In genomic region chr7:114554781-114555537, GRCh38 we compare ENCODE assay signal across 10 cellular contexts.
DNase-seq lines count a peak whose midpoint lies in the region; ATAC-seq and TF ChIP-seq lines count a peak whose summit lies in the region.
"Had no signal": no experiment of that assay in that cellular context is flagged by ENCODE, and none has a peak within 500 bp of the region (broad histone marks: within the 10 kb centered on the region; RNA-seq: fewer than 3 reads in every experiment).

No MANE protein-coding gene starts in this region.

- H3K4me3 ChIP-seq in psoas muscle, result peak overlapping the region; percentile 13
- no peak overlapping the region for H3K4me3 ChIP-seq in esophagus muscularis mucosa

- no peak for TF ChIP-seq EP300 in esophagus muscularis mucosa (IDR thresholded peaks at IDR 0.05)

- H3K36me3 ChIP-seq in psoas muscle (ENCODE audit: insufficient read depth in 1 of 2, low read depth in 1 of 2), result no peaks in the 10 kb centered on the region
- H3K36me3 ChIP-seq in esophagus muscularis mucosa, result no peaks in the 10 kb centered on the region

- H3K4me1 ChIP-seq in psoas muscle, result peaks cover 11% of the 10 kb centered on the region
- H3K4me1 ChIP-seq in esophagus muscularis mucosa, result peaks cover 0 to 5% (median 2%) of the 10 kb centered on the region in 4 donors

- intact Hi-C loops in psoas muscle (cut with DNase I), result loop anchor here in 1 of 2 donors (10.0 kb wide), 1 partner anchor 470 kb away; no protein-coding TSS in a partner anchor
- intact Hi-C loops in esophagus muscularis mucosa (cut with DNase I), result loop anchor here (10.0 kb wide), 1 partner anchor 360 kb away; no protein-coding TSS in a partner anchor

- ATAC-seq in HG02884 (IDR thresholded peaks at IDR 0.05; ENCODE audit: unreplicated experiment) (peak; percentile 93), psoas muscle (peak; percentile 95 to 99 (median 98))

- H3K27ac ChIP-seq in psoas muscle (peak overlapping the region; percentile 67), esophagus muscularis mucosa (replicated peaks in 1 of 4) (no peak overlapping the region)
- H3K27ac ChIP-seq: 22Rv1 had no signal

- H3K9me3 ChIP-seq in psoas muscle (no peaks in the 10 kb centered on the region), esophagus muscularis mucosa (no peaks in the 10 kb centered on the region)

- H3K27me3 ChIP-seq in psoas muscle (ENCODE audit: insufficient read depth in 3 of 3, low read length in 2 of 3), result no peaks in the 10 kb centered on the region
- no peaks in the 10 kb centered on the region for H3K27me3 ChIP-seq in esophagus muscularis mucosa

- no peak for TF ChIP-seq CTCF in psoas muscle (IDR thresholded peaks at IDR 0.05)
- TF ChIP-seq CTCF in esophagus muscularis mucosa (IDR thresholded peaks at IDR 0.05), result no peak

- WGBS in psoas muscle, 3 donors, result 33 to 50% (median 34%) methylated on average over 6 of the region's 6 CpGs
- WGBS in esophagus muscularis mucosa, result 53% methylated on average over 6 of the region's 6 CpGs

- DNase-seq in NCI-H1417 (lab: John Stamatoyannopoulos, UW), result peak in 2 of 3 experiments; percentile 35 to 44
- DNase-seq in NCI-H1417 treated with DMSO at 0.1 percent for 48 hours (lab: John Stamatoyannopoulos, UW), result no peak
- DNase-seq in NOMO-1 treated with DMSO at 0.1 percent for 48 hours (lab: John Stamatoyannopoulos, UW; ENCODE audit: unreplicated experiment), result peak; percentile 87
- no peak for DNase-seq in psoas muscle
- no peak for DNase-seq in esophagus muscularis mucosa (ENCODE audit: extremely low spot score)
- no peak for DNase-seq in DMS79 (lab: John Stamatoyannopoulos, UW)
- DNase-seq in ureter (ENCODE audit: low spot score), result no peak
- DNase-seq: NCI-H774 had no signal

- no peak for TF ChIP-seq POLR2A in esophagus muscularis mucosa (IDR thresholded peaks at IDR 0.05; ENCODE audit: low read depth)

Comparison
In these comparisons a context has a peak if more than half of its experiments do, and no peak if none do; other contexts are left out.
1. DNase-seq: peak in NCI-H1417 (2 of 3) and NOMO-1 treated with DMSO at 0.1 percent for 48 hours (single experiment); none in NCI-H1417 treated with DMSO at 0.1 percent for 48 hours (single experiment), psoas muscle (0 of 2), esophagus muscularis mucosa (single experiment), DMS79 (single experiment) and ureter (single experiment).